In genomic region chr3:42250761-42251160, GRCh38 we compare ENCODE assay signal across 8 cellular contexts. TPM values are rescaled to one million over a fixed set of nuclear protein-coding genes. Genes with fewer than 3 reads are reported as not detected.
"Had no signal": no experiment of that assay in that cellular context is flagged by ENCODE, and none has a peak within 500 bp of the region (broad histone marks: within the 10 kb centered on the region; RNA-seq: fewer than 3 reads in every experiment).

No MANE protein-coding gene starts in this region.

- H3K4me3 ChIP-seq: K562 had no signal

- H3K9me3 Mint-ChIP-seq: IgD-negative memory B cell had no signal

- H3K27ac ChIP-seq: HL-60 had no signal

- H3K27ac Mint-ChIP-seq: IgD-negative memory B cell had no signal

- DNase-seq: IMR-90, KBM-7, KG1 had no signal

- ATAC-seq: HepG2, K562 had no signal

- H3K4me3 Mint-ChIP-seq: IgD-negative memory B cell had no signal

RNA-seq across cellular contexts. Expression of gene CCK, which starts 15.2 kb away (rescaled TPM):
- total RNA-seq: HepG2, HT-29, IMR-90, K562 had no signal
- polyA plus RNA-seq: HepG2, IgD-negative memory B cell, K562 had no signal
